ENCODE assay signal across 1 cellular context in the genomic region with DNA sequence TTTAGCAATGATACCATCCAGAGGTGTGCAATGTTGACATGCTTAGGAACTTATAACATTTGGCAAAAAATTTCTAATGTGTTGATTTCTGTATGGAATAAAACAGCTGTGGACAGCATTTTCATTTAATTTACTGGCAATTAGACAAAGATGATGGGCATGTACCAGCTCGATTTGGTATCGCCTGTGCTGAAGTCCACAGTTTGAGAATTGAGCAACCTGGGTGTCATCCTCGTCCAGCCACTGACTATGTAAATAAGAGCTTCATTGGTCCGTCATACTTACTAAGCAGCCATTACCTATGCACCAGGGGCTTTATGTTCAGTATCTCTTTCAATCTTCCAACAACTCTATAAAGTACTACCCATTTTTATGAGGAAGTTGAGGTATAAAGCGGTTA.
TF ChIP-seq lines count a peak whose summit lies in the region.

No MANE protein-coding gene starts in this region.

TF ChIP-seq in HepG2, 621 proteins besides CTCF, POLR2A, EP300 and RAD21 (continued from another document and continues in another):
- TF ChIP-seq, protein P1, sequence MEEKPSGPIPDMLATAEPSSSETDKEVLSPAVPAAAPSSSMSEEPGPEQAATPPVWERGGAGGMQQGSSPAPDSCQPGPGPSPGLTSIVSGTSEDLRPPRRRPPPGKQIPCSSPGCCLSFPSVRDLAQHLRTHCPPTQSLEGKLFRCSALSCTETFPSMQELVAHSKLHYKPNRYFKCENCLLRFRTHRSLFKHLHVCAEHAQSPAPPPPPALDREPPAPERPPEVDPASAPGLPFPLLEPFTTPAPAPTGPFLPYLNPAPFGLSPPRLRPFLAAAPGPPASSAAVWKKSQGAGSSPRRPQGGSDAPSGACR (CRISPR knock-in tag; IDR thresholded peaks at IDR 0.05): no peak
- no peak for TF ChIP-seq XBP1 (CRISPR knock-in tag; IDR thresholded peaks at IDR 0.05)
- peak; percentile 96 for TF ChIP-seq CEBPB (IDR thresholded peaks at IDR 0.05; ENCODE audit: borderline replicate concordance, low read depth, low read length)
- no peak for TF ChIP-seq KIAA2018 (CRISPR knock-in tag; IDR thresholded peaks at IDR 0.05; ENCODE audit: borderline replicate concordance)
- 0 out of 2 replicates have a peak, but pooled peaks have one; percentile 59 for TF ChIP-seq GLI4 (CRISPR knock-in tag; IDR thresholded peaks at IDR 0.05; ENCODE audit: borderline replicate concordance)
- TF ChIP-seq TCF12 (IDR thresholded peaks at IDR 0.05): no peak
- TF ChIP-seq TCF12 (CRISPR knock-in tag; IDR thresholded peaks at IDR 0.05): no peak
- no peak for TF ChIP-seq MEIS1 (CRISPR knock-in tag; IDR thresholded peaks at IDR 0.05; ENCODE audit: borderline replicate concordance)
- no peak for TF ChIP-seq USF2 (IDR thresholded peaks at IDR 0.05; ENCODE audit: low read depth, low read length)
- TF ChIP-seq USF2 (CRISPR knock-in tag; IDR thresholded peaks at IDR 0.05; ENCODE audit: borderline replicate concordance): no peak
- TF ChIP-seq, protein P2, sequence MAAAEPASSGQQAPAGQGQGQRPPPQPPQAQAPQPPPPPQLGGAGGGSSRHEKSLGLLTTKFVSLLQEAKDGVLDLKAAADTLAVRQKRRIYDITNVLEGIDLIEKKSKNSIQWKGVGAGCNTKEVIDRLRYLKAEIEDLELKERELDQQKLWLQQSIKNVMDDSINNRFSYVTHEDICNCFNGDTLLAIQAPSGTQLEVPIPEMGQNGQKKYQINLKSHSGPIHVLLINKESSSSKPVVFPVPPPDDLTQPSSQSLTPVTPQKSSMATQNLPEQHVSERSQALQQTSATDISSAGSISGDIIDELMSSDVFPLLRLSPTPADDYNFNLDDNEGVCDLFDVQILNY (CRISPR knock-in tag; conservative IDR thresholded peaks at IDR 0.05): no peak
- no peak for TF ChIP-seq ATRX (CRISPR knock-in tag; IDR thresholded peaks at IDR 0.05; ENCODE audit: borderline replicate concordance)
- TF ChIP-seq CENPT (CRISPR knock-in tag; IDR thresholded peaks at IDR 0.05; ENCODE audit: low read depth): no peak
- TF ChIP-seq, protein P3, sequence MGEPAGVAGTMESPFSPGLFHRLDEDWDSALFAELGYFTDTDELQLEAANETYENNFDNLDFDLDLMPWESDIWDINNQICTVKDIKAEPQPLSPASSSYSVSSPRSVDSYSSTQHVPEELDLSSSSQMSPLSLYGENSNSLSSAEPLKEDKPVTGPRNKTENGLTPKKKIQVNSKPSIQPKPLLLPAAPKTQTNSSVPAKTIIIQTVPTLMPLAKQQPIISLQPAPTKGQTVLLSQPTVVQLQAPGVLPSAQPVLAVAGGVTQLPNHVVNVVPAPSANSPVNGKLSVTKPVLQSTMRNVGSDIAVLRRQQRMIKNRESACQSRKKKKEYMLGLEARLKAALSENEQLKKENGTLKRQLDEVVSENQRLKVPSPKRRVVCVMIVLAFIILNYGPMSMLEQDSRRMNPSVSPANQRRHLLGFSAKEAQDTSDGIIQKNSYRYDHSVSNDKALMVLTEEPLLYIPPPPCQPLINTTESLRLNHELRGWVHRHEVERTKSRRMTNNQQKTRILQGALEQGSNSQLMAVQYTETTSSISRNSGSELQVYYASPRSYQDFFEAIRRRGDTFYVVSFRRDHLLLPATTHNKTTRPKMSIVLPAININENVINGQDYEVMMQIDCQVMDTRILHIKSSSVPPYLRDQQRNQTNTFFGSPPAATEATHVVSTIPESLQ (CRISPR knock-in tag; conservative IDR thresholded peaks at IDR 0.05): no peak
- no peak for TF ChIP-seq ISX (CRISPR knock-in tag; conservative IDR thresholded peaks at IDR 0.05)
- TF ChIP-seq BRD4 (CRISPR knock-in tag; IDR thresholded peaks at IDR 0.05): no peak
- no peak for TF ChIP-seq ZNF512 (CRISPR knock-in tag; IDR thresholded peaks at IDR 0.05)
- TF ChIP-seq TFAP4 (IDR thresholded peaks at IDR 0.05; ENCODE audit: borderline replicate concordance, low read depth): no peak
- no peak for TF ChIP-seq ZFP36L2 (CRISPR knock-in tag; IDR thresholded peaks at IDR 0.05)
- peak; percentile 53; the same call in 1 of the 2 replicates for TF ChIP-seq PAXIP1 (CRISPR knock-in tag; conservative IDR thresholded peaks at IDR 0.05)
- no peak for TF ChIP-seq KAT8 (CRISPR knock-in tag; IDR thresholded peaks at IDR 0.05)
- no peak for TF ChIP-seq GABPA (IDR thresholded peaks at IDR 0.05; ENCODE audit: low read depth, low read length)
- TF ChIP-seq GABPA (CRISPR knock-in tag; IDR thresholded peaks at IDR 0.05; ENCODE audit: low read depth): no peak
- no peak for TF ChIP-seq MNT (IDR thresholded peaks at IDR 0.05)
- TF ChIP-seq NFATC3 (CRISPR knock-in tag; IDR thresholded peaks at IDR 0.05): no peak
- no peak for TF ChIP-seq SOX6 (IDR thresholded peaks at IDR 0.05)
- peak; percentile 55; the same call in 1 of the 2 replicates for TF ChIP-seq SOX6 (CRISPR knock-in tag; IDR thresholded peaks at IDR 0.05)
- TF ChIP-seq ZNF331 (CRISPR knock-in tag; IDR thresholded peaks at IDR 0.05): 0 out of 2 replicates have a peak, but pooled peaks have one; percentile 38
- peak; percentile 96 for TF ChIP-seq FOXA3 (CRISPR knock-in tag; IDR thresholded peaks at IDR 0.05)
- no peak for TF ChIP-seq ZNF720 (CRISPR knock-in tag; IDR thresholded peaks at IDR 0.05)
- TF ChIP-seq ZNF383 (CRISPR knock-in tag; IDR thresholded peaks at IDR 0.05; ENCODE audit: borderline replicate concordance): no peak
- TF ChIP-seq KLF6 (CRISPR knock-in tag; IDR thresholded peaks at IDR 0.05): no peak
- no peak for TF ChIP-seq ONECUT2 (CRISPR knock-in tag; IDR thresholded peaks at IDR 0.05)
